ENCODE assay signal across 2 cellular contexts in the genomic region with DNA sequence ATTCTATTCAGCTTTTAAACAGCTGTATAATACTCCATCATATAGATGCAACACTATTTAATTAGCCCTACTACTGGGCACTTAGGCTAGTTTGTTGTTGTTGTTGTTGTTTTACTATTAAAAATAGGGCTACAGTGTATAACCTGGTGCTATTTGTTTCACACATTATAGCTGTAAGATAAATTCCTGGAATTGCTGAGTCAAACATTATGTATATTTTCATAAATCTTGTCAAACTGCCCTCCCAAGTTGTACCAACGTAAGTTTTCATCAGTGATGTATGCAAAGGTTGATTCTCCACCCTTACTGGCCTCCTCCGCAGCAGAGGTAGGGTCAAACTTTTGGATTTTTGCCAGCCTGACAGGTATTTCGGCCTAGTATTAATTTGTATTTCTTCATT.
TF ChIP-seq lines count a peak whose summit lies in the region.

No MANE protein-coding gene starts in this region.

TF ChIP-seq in HepG2, 621 proteins besides CTCF, POLR2A, EP300 and RAD21:
- TF ChIP-seq MAFF (IDR thresholded peaks at IDR 0.05; ENCODE audit: low read depth, low read length) (peak; percentile 62), ZNF850 (CRISPR knock-in tag; conservative IDR thresholded peaks at IDR 0.05) (no peak), MAFK (conservative IDR thresholded peaks at IDR 0.05 in 1 of 2, IDR thresholded peaks at IDR 0.05 in 1 of 2; ENCODE audit: low read length in 2 of 2) (peak in 1 of 2 experiments; percentile 66; a peak in 2 of 4 replicates)

TF ChIP-seq in endothelial cell of umbilical vein, 7 proteins besides CTCF, POLR2A, EP300 and RAD21:
- TF ChIP-seq MYC (IDR thresholded peaks at IDR 0.05; ENCODE audit: low read depth, low read length) (no peak), GATA2 (IDR thresholded peaks at IDR 0.05; ENCODE audit: insufficient read depth, insufficient read length, low read depth, low read length) (no peak), JUN (IDR thresholded peaks at IDR 0.05; ENCODE audit: borderline replicate concordance, insufficient read depth, insufficient read length, low read depth) (no peak), POLR2AphosphoS5 (IDR thresholded peaks at IDR 0.05; ENCODE audit: insufficient read depth, low read depth, low read length) (no peak), FOS (IDR thresholded peaks at IDR 0.05; ENCODE audit: borderline replicate concordance, insufficient read depth, low read length) (no peak), EZH2 (IDR thresholded peaks at IDR 0.05; ENCODE audit: borderline replicate concordance, low read depth, low read length, severe bottlenecking) (no peak)
- TF ChIP-seq, protein P1, sequence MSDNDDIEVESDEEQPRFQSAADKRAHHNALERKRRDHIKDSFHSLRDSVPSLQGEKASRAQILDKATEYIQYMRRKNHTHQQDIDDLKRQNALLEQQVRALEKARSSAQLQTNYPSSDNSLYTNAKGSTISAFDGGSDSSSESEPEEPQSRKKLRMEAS (IDR thresholded peaks at IDR 0.05; ENCODE audit: insufficient read depth, insufficient read length): no peak
